8 cellular contexts compared by ENCODE assay signal in the genomic region with DNA sequence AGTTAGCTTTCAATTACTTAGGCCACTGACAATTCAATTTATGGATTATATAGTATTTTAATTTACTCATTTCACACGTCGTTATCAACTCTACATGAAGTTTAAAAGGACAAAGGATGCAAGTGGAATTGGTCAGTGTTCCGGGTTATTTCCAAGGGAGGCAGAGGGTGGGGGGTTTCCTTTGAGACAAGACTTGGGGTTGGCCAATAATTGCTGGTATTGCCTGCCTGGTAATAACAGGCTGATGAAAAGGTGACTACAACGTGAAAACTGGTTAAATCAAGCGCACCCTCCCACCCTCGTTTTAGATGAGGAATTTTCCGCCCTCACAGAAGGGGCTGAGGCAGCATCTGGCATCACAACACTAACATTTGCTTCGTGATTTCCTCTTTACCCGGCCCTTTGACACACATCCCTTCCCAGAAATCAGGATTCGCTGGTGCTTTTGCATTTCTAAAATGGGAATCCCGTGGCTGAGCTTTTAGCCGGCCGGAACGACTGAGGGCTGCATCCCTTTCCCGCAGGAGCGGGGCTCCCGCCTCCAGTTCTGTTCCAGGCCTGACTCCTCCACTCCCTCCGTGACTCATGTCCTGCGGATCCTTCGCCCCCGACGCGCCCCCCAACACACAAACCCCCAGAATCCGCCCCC. TPM values are rescaled to one million over a fixed set of nuclear protein-coding genes. Genes with fewer than 3 reads are reported as not detected.
DNase-seq lines count a peak whose midpoint lies in the region; ATAC-seq and TF ChIP-seq lines count a peak whose summit lies in the region.

No MANE protein-coding gene starts in this region.

- H3K27ac ChIP-seq in breast epithelium (peak overlapping the region; percentile 92 to 93), spleen (peak overlapping the region; percentile 86 to 96 (median 90))

- H3K27me3 ChIP-seq in breast epithelium (no peaks in the 10 kb centered on the region), spleen (replicated peaks in 1 of 7) (peaks cover 0 to 9% (median 0%) of the 10 kb centered on the region in 7 donors)

- TF ChIP-seq CTCF in GM12875 (IDR thresholded peaks at IDR 0.05; ENCODE audit: borderline replicate concordance, insufficient read depth, low read depth, low read length) (no peak), breast epithelium (IDR thresholded peaks at IDR 0.05) (no peak), spleen (IDR thresholded peaks at IDR 0.05 in 8 of 11, conservative IDR thresholded peaks at IDR 0.05 in 3 of 11) (no peak)

- DNase-seq in A172 (ENCODE audit: low spot score) = peak; percentile 58
- peak; percentile 85 for DNase-seq in OCI-M1 (lab: John Stamatoyannopoulos, UW)
- no peak for DNase-seq in breast epithelium (ENCODE audit: low spot score in 2 of 2)
- DNase-seq in iris pigment epithelial cell (ENCODE audit: low read depth) = peak; percentile 70
- no peak for DNase-seq in spleen

- H3K9me3 ChIP-seq in breast epithelium (no peaks in the 10 kb centered on the region), spleen (no peaks in the 10 kb centered on the region)

- intact Hi-C loops in breast epithelium (cut with DNase I; ENCODE audit: low total_unique reads) (no loop called here), spleen (cut with DNase I; ENCODE audit: low total_unique reads) (no loop called here)

- TF ChIP-seq POLR2A in breast epithelium (IDR thresholded peaks at IDR 0.05) = no peak
- TF ChIP-seq POLR2A in spleen (IDR thresholded peaks at IDR 0.05) = peak in 1 of 3 donors; percentile 20
- no peak for TF ChIP-seq POLR2A in GM18505 (IDR thresholded peaks at IDR 0.05; ENCODE audit: borderline replicate concordance, extremely low read depth, insufficient read depth, insufficient read length)

- H3K36me3 ChIP-seq in breast epithelium (no peaks in the 10 kb centered on the region), spleen (peaks cover 0 to 26% (median 15%) of the 10 kb centered on the region in 6 donors)

- WGBS in spleen, 5 donors = 5 to 10% (median 6%) methylated on average over 19 to 24 of the region's 24 CpGs

- no peak for ATAC-seq in activated CD4-positive, CD25-positive, alpha-beta regulatory T cell treated with anti-CD3 and anti-CD28 coated beads, Interleukin-2, amount 50 U/mL, for 24 hours
- no peak for ATAC-seq in GM18505 (IDR thresholded peaks at IDR 0.05; ENCODE audit: unreplicated experiment)

- peak overlapping the region; percentile 55 for H3K4me3 ChIP-seq in GM12875 (ENCODE audit: low read depth, low read length)
- H3K4me3 ChIP-seq in breast epithelium = peak overlapping the region; percentile 43 to 89 (median 84)
- H3K4me3 ChIP-seq in spleen = peak overlapping the region; percentile 38 to 98 (median 67)

- H3K4me1 ChIP-seq in breast epithelium (peaks cover 0 to 7% of the 10 kb centered on the region in 2 donors), spleen (peaks cover 19 to 57% (median 51%) of the 10 kb centered on the region in 6 donors)

RNA-seq across cellular contexts. Expression of a gene that starts 1.0 kb away (rescaled TPM):
- 10.6 and 20.7 TPM in 2 replicates for total RNA-seq in A172 (2014; rRNA removed; shearing (Covaris generic))
- total RNA-seq in breast epithelium (10 to 100 TPM; 17.4 to 56.0 (median 31.6) TPM), spleen (100 to 1,000 TPM in 3 of 7 donors, 10 to 100 TPM in 4; 34.8 to 176 (median 91.5) TPM)
- polyA plus RNA-seq in spleen = 10 to 100 TPM; 22.1 to 37.3 (median 22.3) TPM

Comparison
In these comparisons a context has a peak if more than half of its experiments do, and no peak if none do; other contexts are left out.
1. DNase-seq: peak in A172 (single experiment), OCI-M1 (single experiment) and iris pigment epithelial cell (single experiment); none in breast epithelium (0 of 2) and spleen (single experiment).
2. Peak in every context shown above with its lines, with median percentiles within 50 percentile points of each other: H3K4me3 ChIP-seq.